ENCODE assay signal across 18 cellular contexts in the genomic region with DNA sequence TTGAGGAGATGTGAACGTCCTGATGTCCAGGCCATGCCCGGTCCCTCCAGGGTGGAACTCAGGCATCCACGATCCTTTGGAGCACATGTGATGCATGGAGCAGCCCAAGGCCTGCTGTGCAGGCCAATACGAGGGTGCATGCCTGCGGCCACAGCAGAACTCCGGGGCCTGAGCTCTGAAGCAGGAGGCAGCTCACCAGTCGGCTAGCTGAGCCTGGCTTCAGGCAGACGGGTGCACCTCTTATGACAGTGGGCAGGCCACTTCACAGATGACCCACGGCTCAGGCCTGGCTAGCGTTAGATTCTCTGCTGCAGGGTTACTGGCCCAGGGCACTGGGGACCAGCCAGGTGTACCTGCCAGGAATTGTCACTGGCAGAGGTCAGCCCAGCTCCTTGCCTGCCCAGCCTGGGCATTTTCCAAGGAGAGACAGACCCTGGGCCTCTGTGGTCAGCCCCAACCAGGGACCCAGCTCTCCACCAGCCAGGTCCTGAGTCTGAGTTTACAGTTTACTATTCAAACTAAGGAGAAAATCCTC. TPM values are rescaled to one million over a fixed set of nuclear protein-coding genes. Genes with fewer than 3 reads are reported as not detected.
DNase-seq lines count a peak whose midpoint lies in the region; ATAC-seq and TF ChIP-seq lines count a peak whose summit lies in the region.
"Had no signal": no experiment of that assay in that cellular context is flagged by ENCODE, and none has a peak within 500 bp of the region (broad histone marks: within the 10 kb centered on the region; RNA-seq: fewer than 3 reads in every experiment).

No MANE protein-coding gene starts in this region.

- H3K23ac ChIP-seq in H9 (ENCODE audit: insufficient read length, low read depth, low read length) = no peak overlapping the region

- no peak overlapping the region for H3K9ac ChIP-seq in H9 (ENCODE audit: extremely low read depth, insufficient read length, low read length)
- H3K9ac ChIP-seq in stomach smooth muscle (ENCODE audit: low read length in 2 of 2) = peak overlapping the region; percentile 6 to 45

- no peak overlapping the region for H3K18ac ChIP-seq in H9 (ENCODE audit: insufficient read length, low read depth, low read length)

- no peak overlapping the region for H3K4ac ChIP-seq in H9 (ENCODE audit: low read depth, low read length)

- no peak overlapping the region for H2BK5ac ChIP-seq in H9 (ENCODE audit: insufficient read length, low read length)

- no peak overlapping the region for H3K27ac Mint-ChIP-seq in H9
- H3K27ac Mint-ChIP-seq in nephron = peak overlapping the region in 2 of 3 experiments; percentile 80 to 89
- no peak overlapping the region for H3K27ac Mint-ChIP-seq in WTC11
- H3K27ac Mint-ChIP-seq: activated CD4-positive, alpha-beta T cell treated with anti-CD3 and anti-CD28 coated beads, Interleukin-2, amount 10 ng/mL, durations not matched to agents 7 days and 5 days; activated naive CD4-positive, alpha-beta T cell treated with anti-CD3 and anti-CD28 coated beads for 36 hours; CD8-positive, alpha-beta memory T cell; GM23338 had no signal

- TF ChIP-seq POLR2A in gastroesophageal sphincter (IDR thresholded peaks at IDR 0.05) = no peak

- H3K36me3 Mint-ChIP-seq in H9 (ENCODE audit: insufficient read depth in 1 of 3, low read depth in 3 of 3) = no peaks in the 10 kb centered on the region
- H3K36me3 Mint-ChIP-seq in nephron (ENCODE audit: low read depth) = no peaks in the 10 kb centered on the region
- H3K36me3 Mint-ChIP-seq in WTC11 = no peaks in the 10 kb centered on the region
- H3K36me3 Mint-ChIP-seq: CD8-positive, alpha-beta memory T cell had no signal

- H3K27ac ChIP-seq in H9 (ENCODE audit: insufficient read length, low read depth, low read length) = no peak overlapping the region
- H3K27ac ChIP-seq in gastroesophageal sphincter = peak overlapping the region; percentile 21 to 81 (median 73)
- H3K27ac ChIP-seq in stomach smooth muscle (ENCODE audit: low read length) = peak overlapping the region; percentile 76
- H3K27ac ChIP-seq: epithelial cell of prostate, thoracic aorta had no signal

- H3K4me3 Mint-ChIP-seq in H9 = no peak overlapping the region
- no peak overlapping the region for H3K4me3 Mint-ChIP-seq in nephron
- no peak overlapping the region for H3K4me3 Mint-ChIP-seq in WTC11
- H3K4me3 Mint-ChIP-seq: activated CD4-positive, alpha-beta T cell treated with anti-CD3 and anti-CD28 coated beads, Interleukin-2, amount 10 ng/mL, durations not matched to agents 7 days and 5 days; activated naive CD4-positive, alpha-beta T cell treated with anti-CD3 and anti-CD28 coated beads for 36 hours; CD8-positive, alpha-beta memory T cell; GM23338 had no signal

- DNase-seq in H9 = peak; percentile 14
- DNase-seq in WTC11 (ENCODE audit: low spot score) = no peak
- no peak for DNase-seq in NCI-H2227 treated with DMSO at 0.1 percent for 48 hours (lab: John Stamatoyannopoulos, UW)
- no peak for DNase-seq in MG63
- no peak for DNase-seq in T-helper 1 cell
- DNase-seq: activated CD4-positive, alpha-beta T cell treated with anti-CD3 and anti-CD28 coated beads, Interleukin-2, amount 10 ng/mL, durations not matched to agents 7 days and 5 days; activated naive CD4-positive, alpha-beta T cell treated with anti-CD3 and anti-CD28 coated beads for 36 hours; CD8-positive, alpha-beta memory T cell; DND-41; IMR-90; NCI-H146; PC-3 had no signal

- no peaks in the 10 kb centered on the region for H4K20me1 ChIP-seq in H9 (ENCODE audit: control insufficient read depth, insufficient read depth, insufficient read length)

- H3K4me3 ChIP-seq in gastroesophageal sphincter (no peak overlapping the region), stomach smooth muscle (ENCODE audit: low read length in 2 of 2) (no peak overlapping the region), MG63 (no peak overlapping the region)
- H3K4me3 ChIP-seq: GM23338, thoracic aorta had no signal

- ATAC-seq in gastroesophageal sphincter (no peak), WTC11 (no peak)
- ATAC-seq: GM23338, PC-3 had no signal

- no peak overlapping the region for H4K91ac ChIP-seq in H9 (ENCODE audit: insufficient read length, low read depth, low read length)

- no CpG with 5 or more reads among the region's 10 CpGs for WGBS in H9 (ENCODE audit: extremely low coverage, insufficient read length, low lambda C conversion rate)
- WGBS in gastroesophageal sphincter (ENCODE audit: low coverage in 1 of 2), 2 donors = no CpG with 5 or more reads among the region's 10 CpGs

- no peak overlapping the region for H2BK120ac ChIP-seq in H9 (ENCODE audit: low read depth, low read length, poor library complexity, severe bottlenecking)

- CTCF ChIA-PET in WTC11 (lab: Charles Lee) = interaction anchor here (1.1 kb wide), 1 partner anchor 11 kb away, joined by 3 read pairs; no protein-coding TSS in a partner anchor

- no peaks in the 10 kb centered on the region for H3K4me1 ChIP-seq in H9 (ENCODE audit: insufficient read depth, low read length)
- H3K4me1 ChIP-seq in gastroesophageal sphincter = peaks cover 0 to 45% (median 18%) of the 10 kb centered on the region in 3 donors
- peaks cover 46% of the 10 kb centered on the region for H3K4me1 ChIP-seq in stomach smooth muscle (ENCODE audit: control insufficient read depth, insufficient read depth, low read length)

- H2AFZ ChIP-seq in H9 (ENCODE audit: low read length) = no peak overlapping the region
- H2AFZ ChIP-seq: GM23338 had no signal

- no peak overlapping the region for H2BK12ac ChIP-seq in H9 (ENCODE audit: insufficient read length, low read depth, low read length)

- TF ChIP-seq CTCF in H9 (conservative IDR thresholded peaks at IDR 0.05) = no peak
- TF ChIP-seq CTCF in gastroesophageal sphincter (IDR thresholded peaks at IDR 0.05) = no peak
- no peak for TF ChIP-seq CTCF in nephron (IDR thresholded peaks at IDR 0.05; ENCODE audit: unreplicated experiment in 3 of 3)
- TF ChIP-seq CTCF in WTC11 (IDR thresholded peaks at IDR 0.05) = no peak

- no peaks in the 10 kb centered on the region for H3K23me2 ChIP-seq in H9 (ENCODE audit: insufficient read length, low read depth, low read length, poor library complexity, severe bottlenecking)

- no peaks in the 10 kb centered on the region for H3K36me3 ChIP-seq in gastroesophageal sphincter
- no peaks in the 10 kb centered on the region for H3K36me3 ChIP-seq in stomach smooth muscle (ENCODE audit: control insufficient read depth in 2 of 2, insufficient read depth in 2 of 2, low read length in 2 of 2)
- H3K36me3 ChIP-seq in MG63 = no peaks in the 10 kb centered on the region
- H3K36me3 ChIP-seq: thoracic aorta had no signal

- no peak for TF ChIP-seq EP300 in gastroesophageal sphincter (IDR thresholded peaks at IDR 0.05)

- H4K5ac ChIP-seq in H9 (ENCODE audit: insufficient read length, low read depth, low read length) = no peak overlapping the region

- H3K56ac ChIP-seq in H9 (ENCODE audit: insufficient read length, low read depth, low read length) = no peak overlapping the region

- no peaks in the 10 kb centered on the region for H3K79me2 ChIP-seq in H9 (ENCODE audit: insufficient read depth, low read length)

- H3K79me1 ChIP-seq in H9 (ENCODE audit: insufficient read depth, low read depth, low read length, poor library complexity, severe bottlenecking) = no peaks in the 10 kb centered on the region

- no peak overlapping the region for H3T11ph ChIP-seq in H9 (ENCODE audit: low read length)

- H2BK15ac ChIP-seq in H9 (ENCODE audit: low read depth, low read length) = no peak overlapping the region

- POLR2A ChIA-PET in WTC11 (lab: Charles Lee) = interaction anchor here (0.6 kb wide), 1 partner anchor 40 kb away, joined by 3 read pairs; no protein-coding TSS in a partner anchor

- H3K9me3 ChIP-seq in H9 (ENCODE audit: control insufficient read depth, low read depth, low read length) (no peaks in the 10 kb centered on the region), gastroesophageal sphincter (no peaks in the 10 kb centered on the region), stomach smooth muscle (ENCODE audit: control insufficient read depth in 2 of 2, low read length in 2 of 2) (no peaks in the 10 kb centered on the region), MG63 (peaks cover under 1% of the 10 kb centered on the region; the same call in 1 of the 2 replicates)
- H3K9me3 ChIP-seq: thoracic aorta had no signal

- H3K4me2 ChIP-seq in H9 (ENCODE audit: insufficient read depth, insufficient read length, low read length) = no peak overlapping the region
- H3K4me2 ChIP-seq: GM23338 had no signal

- no peaks in the 10 kb centered on the region for H3K27me3 ChIP-seq in H9 (ENCODE audit: insufficient read depth, low read length)
- H3K27me3 ChIP-seq in gastroesophageal sphincter = no peaks in the 10 kb centered on the region
- no peaks in the 10 kb centered on the region for H3K27me3 ChIP-seq in stomach smooth muscle (ENCODE audit: control insufficient read depth in 1 of 2, insufficient read depth in 2 of 2, low read length in 2 of 2)
- H3K27me3 ChIP-seq in MG63 = no peaks in the 10 kb centered on the region

- H2AK5ac ChIP-seq in H9 (ENCODE audit: insufficient read length, low read length) = no peak overlapping the region

- no peak overlapping the region for H4K8ac ChIP-seq in H9 (replicated peaks; ENCODE audit: insufficient read length, low read depth, low read length)

- no peaks in the 10 kb centered on the region for H3K4me1 Mint-ChIP-seq in H9
- H3K4me1 Mint-ChIP-seq in nephron = peaks cover 25% of the 10 kb centered on the region
- no peaks in the 10 kb centered on the region for H3K4me1 Mint-ChIP-seq in WTC11
- H3K4me1 Mint-ChIP-seq: activated CD4-positive, alpha-beta T cell treated with anti-CD3 and anti-CD28 coated beads, Interleukin-2, amount 10 ng/mL, durations not matched to agents 7 days and 5 days; CD8-positive, alpha-beta memory T cell; GM23338 had no signal

- peak overlapping the region; percentile 19; the same call in 1 of the 2 replicates for H3K14ac ChIP-seq in H9 (ENCODE audit: insufficient read depth, low read length)

- H3K9me3 Mint-ChIP-seq in H9 (no peaks in the 10 kb centered on the region; a peak in 1 of 5 replicates), nephron (no peaks in the 10 kb centered on the region), WTC11 (peaks cover 5% of the 10 kb centered on the region)
- H3K9me3 Mint-ChIP-seq: activated CD4-positive, alpha-beta T cell treated with anti-CD3 and anti-CD28 coated beads, Interleukin-2, amount 10 ng/mL, durations not matched to agents 7 days and 5 days; GM23338 had no signal

- H3K27me3 Mint-ChIP-seq in H9 (ENCODE audit: low read depth) (peaks cover 12% of the 10 kb centered on the region), nephron (ENCODE audit: low read depth) (peaks cover 15% of the 10 kb centered on the region), WTC11 (ENCODE audit: low read depth) (no peaks in the 10 kb centered on the region; the same call in 1 of the 2 replicates)
- H3K27me3 Mint-ChIP-seq: activated CD4-positive, alpha-beta T cell treated with anti-CD3 and anti-CD28 coated beads, Interleukin-2, amount 10 ng/mL, durations not matched to agents 7 days and 5 days had no signal

- no peak overlapping the region for H2BK20ac ChIP-seq in H9 (ENCODE audit: low read depth, low read length, poor library complexity, severe bottlenecking)

TF ChIP-seq in WTC11, 78 proteins besides CTCF, POLR2A, EP300 and RAD21 (continues in another document):
- no peak for TF ChIP-seq ZNF317 (CRISPR knock-in tag; IDR thresholded peaks at IDR 0.05; ENCODE audit: borderline replicate concordance, low read depth)

RNA-seq across cellular contexts. Expression of a gene that starts 29.6 kb away (rescaled TPM):
- 17.7 and 19.1 TPM in 2 replicates for total RNA-seq in H9 (2021)
- total RNA-seq in gastroesophageal sphincter = 100 to 1,000 TPM; 111 to 288 (median 215) TPM
- 20.0 to 22.1 TPM (median 21.5 TPM) in 3 replicates for total RNA-seq in WTC11 (2021)
- total RNA-seq in MG63 (2014; rRNA removed; shearing (Covaris generic); ENCODE audit: low replicate concordance) = 7.6 and 17.6 TPM in 2 replicates

Comparison
In these comparisons a context has a peak if more than half of its experiments do, and no peak if none do; other contexts are left out.
1. H3K27ac Mint-ChIP-seq: peak in nephron (2 of 3); none in H9 (0 of 3) and WTC11 (single experiment).